In genomic region chr2:217335341-217335966, GRCh38 we compare ENCODE assay signal across 26 cellular contexts.
DNase-seq lines count a peak whose midpoint lies in the region; ATAC-seq and TF ChIP-seq lines count a peak whose summit lies in the region.
"Had no signal": no experiment of that assay in that cellular context is flagged by ENCODE, and none has a peak within 500 bp of the region (broad histone marks: within the 10 kb centered on the region; RNA-seq: fewer than 3 reads in every experiment).

No MANE protein-coding gene starts in this region.

- no peaks in the 10 kb centered on the region for H3K9me3 ChIP-seq in GM23248 (ENCODE audit: low read depth)
- no peaks in the 10 kb centered on the region for H3K9me3 ChIP-seq in RWPE2 (ENCODE audit: severe bottlenecking)
- H3K9me3 ChIP-seq: body of pancreas, gastroesophageal sphincter, Peyer's patch, SJSA1, stomach, transverse colon had no signal

- no peaks in the 10 kb centered on the region for H4K20me1 ChIP-seq in GM23248 (ENCODE audit: insufficient read depth)

- no peaks in the 10 kb centered on the region for H3K27me3 Mint-ChIP-seq in type B pancreatic cell
- H3K27me3 Mint-ChIP-seq: activated CD8-positive, alpha-beta T cell treated with anti-CD3 and anti-CD28 coated beads for 36 hours; CD4-positive, alpha-beta T cell had no signal

- WGBS in GM23248 (ENCODE audit: low coverage in 1 of 2, low lambda C conversion rate in 2 of 2, missing lambda C conversion rate in 2 of 2), 2 experiments: 90 to 91% methylated on average over 5 of the region's 5 CpGs

- peak; percentile 26 for DNase-seq in GM23248
- no peak for DNase-seq in RWPE2 (ENCODE audit: low spot score)
- DNase-seq in kidney epithelial cell (ENCODE audit: low read depth): peak; percentile 12
- no peak for DNase-seq in type B pancreatic cell (ENCODE audit: extremely low spot score, unreplicated experiment)
- DNase-seq in erythroblast (lab: John Stamatoyannopoulos, UW): no peak
- DNase-seq: activated CD4-positive, CD25-positive, alpha-beta regulatory T cell treated with anti-CD3 and anti-CD28 coated beads, Interleukin-2, amount 50 U/mL, for 72 hours; activated CD8-positive, alpha-beta T cell treated with anti-CD3 and anti-CD28 coated beads for 36 hours; activated gamma-delta T cell; body of pancreas; CD4-positive, alpha-beta T cell; DMS79; hypothalamus; KG1; NCI-H1694; NCI-H2171 treated with DMSO at 0.1 percent for 48 hours; NCI-H524; Peyer's patch; posterior cingulate gyrus; stomach; T-helper 1 cell; transverse colon had no signal

- H3K9me3 Mint-ChIP-seq in type B pancreatic cell: no peaks in the 10 kb centered on the region
- H3K9me3 Mint-ChIP-seq: activated CD8-positive, alpha-beta T cell treated with anti-CD3 and anti-CD28 coated beads for 36 hours; CD4-positive, alpha-beta T cell; neural progenitor cell had no signal

- H3K9me2 ChIP-seq in GM23248 (ENCODE audit: insufficient read depth): no peaks in the 10 kb centered on the region

- in situ Hi-C loops in GM23248 (cut with MboI): no loop called here

- no peak overlapping the region for H2AFZ ChIP-seq in GM23248
- H2AFZ ChIP-seq: neural progenitor cell had no signal

- no peak for TF ChIP-seq POLR2A in erythroblast (IDR thresholded peaks at IDR 0.05; ENCODE audit: low read length)

- H3K4me3 ChIP-seq in GM23248 (no peak overlapping the region), RWPE2 (ENCODE audit: severe bottlenecking) (no peak overlapping the region), kidney epithelial cell (ENCODE audit: low read depth, low read length) (no peak overlapping the region)
- H3K4me3 ChIP-seq: body of pancreas, gastroesophageal sphincter, neural progenitor cell, Peyer's patch, SJSA1, stomach, transverse colon had no signal

- H3K36me3 ChIP-seq in GM23248 (ENCODE audit: low read depth) (no peaks in the 10 kb centered on the region), RWPE2 (ENCODE audit: low read depth) (no peaks in the 10 kb centered on the region), kidney epithelial cell (ENCODE audit: control insufficient read depth, insufficient read depth, low read length) (no peaks in the 10 kb centered on the region)
- H3K36me3 ChIP-seq: gastroesophageal sphincter, neural progenitor cell, Peyer's patch, SJSA1, stomach, transverse colon had no signal

- no peak overlapping the region for H3K4me2 ChIP-seq in GM23248 (ENCODE audit: unreplicated experiment)
- H3K4me2 ChIP-seq: neural progenitor cell had no signal

- no peaks in the 10 kb centered on the region for H3K36me3 Mint-ChIP-seq in type B pancreatic cell
- H3K36me3 Mint-ChIP-seq: neural progenitor cell had no signal

- H3K27me3 ChIP-seq in GM23248 (replicated peaks; ENCODE audit: insufficient read depth) (no peaks in the 10 kb centered on the region), RWPE2 (ENCODE audit: insufficient read depth, poor library complexity, severe bottlenecking) (no peaks in the 10 kb centered on the region), kidney epithelial cell (ENCODE audit: control insufficient read depth, insufficient read depth, low read length) (no peaks in the 10 kb centered on the region)
- H3K27me3 ChIP-seq: body of pancreas, gastroesophageal sphincter, neural progenitor cell, Peyer's patch, SJSA1, stomach, transverse colon had no signal

- TF ChIP-seq CTCF in RWPE2 (IDR thresholded peaks at IDR 0.05; ENCODE audit: poor library complexity, severe bottlenecking) (no peak), kidney epithelial cell (IDR thresholded peaks at IDR 0.05; ENCODE audit: insufficient read depth, low read length, poor library complexity, severe bottlenecking) (no peak), type B pancreatic cell (conservative IDR thresholded peaks at IDR 0.05) (no peak)

- peaks cover 38% of the 10 kb centered on the region for H3K4me1 ChIP-seq in GM23248 (ENCODE audit: insufficient read depth)
- peaks cover 28% of the 10 kb centered on the region for H3K4me1 ChIP-seq in RWPE2 (ENCODE audit: insufficient read depth, poor library complexity, severe bottlenecking)
- H3K4me1 ChIP-seq: Peyer's patch had no signal

- H3K27ac Mint-ChIP-seq in type B pancreatic cell: peak overlapping the region; percentile 40
- H3K27ac Mint-ChIP-seq: activated CD8-positive, alpha-beta T cell treated with anti-CD3 and anti-CD28 coated beads for 36 hours; CD4-positive, alpha-beta T cell; neural progenitor cell had no signal

- H3K4me1 Mint-ChIP-seq in type B pancreatic cell (ENCODE audit: unreplicated experiment): peaks cover 50% of the 10 kb centered on the region

- no peaks in the 10 kb centered on the region for H3K79me2 ChIP-seq in GM23248 (ENCODE audit: insufficient read depth)

- ATAC-seq in RWPE2 (ENCODE audit: low read depth) (peak; percentile 20; the same call in 1 of the 3 replicates), GM21737 (IDR thresholded peaks at IDR 0.05; ENCODE audit: unreplicated experiment) (no peak), HG02852 (IDR thresholded peaks at IDR 0.05; ENCODE audit: unreplicated experiment) (no peak)
- ATAC-seq: activated CD8-positive, alpha-beta T cell treated with anti-CD3 and anti-CD28 coated beads for 36 hours; body of pancreas; gastroesophageal sphincter had no signal

- H3K9ac ChIP-seq in GM23248: no peak overlapping the region
- H3K9ac ChIP-seq: neural progenitor cell had no signal

- peaks cover 30% of the 10 kb centered on the region for H3F3A ChIP-seq in GM23248 (ENCODE audit: insufficient read depth)

- no peak overlapping the region for H3K4me3 Mint-ChIP-seq in type B pancreatic cell
- H3K4me3 Mint-ChIP-seq: activated CD8-positive, alpha-beta T cell treated with anti-CD3 and anti-CD28 coated beads for 36 hours; CD4-positive, alpha-beta T cell; neural progenitor cell had no signal

- H3K27ac ChIP-seq in GM23248: no peak overlapping the region
- H3K27ac ChIP-seq in RWPE2 (ENCODE audit: poor library complexity, severe bottlenecking): peak overlapping the region; percentile 10
- H3K27ac ChIP-seq: body of pancreas, gastroesophageal sphincter, neural progenitor cell, Peyer's patch, SJSA1, stomach, transverse colon had no signal

Comparison
In these comparisons a context has a peak if more than half of its experiments do, and no peak if none do; other contexts are left out.
1. DNase-seq: peak in GM23248 (single experiment) and kidney epithelial cell (single experiment); none in RWPE2 (single experiment), type B pancreatic cell (single experiment) and erythroblast (0 of 2).